28 cellular contexts compared by ENCODE assay signal in the genomic region with DNA sequence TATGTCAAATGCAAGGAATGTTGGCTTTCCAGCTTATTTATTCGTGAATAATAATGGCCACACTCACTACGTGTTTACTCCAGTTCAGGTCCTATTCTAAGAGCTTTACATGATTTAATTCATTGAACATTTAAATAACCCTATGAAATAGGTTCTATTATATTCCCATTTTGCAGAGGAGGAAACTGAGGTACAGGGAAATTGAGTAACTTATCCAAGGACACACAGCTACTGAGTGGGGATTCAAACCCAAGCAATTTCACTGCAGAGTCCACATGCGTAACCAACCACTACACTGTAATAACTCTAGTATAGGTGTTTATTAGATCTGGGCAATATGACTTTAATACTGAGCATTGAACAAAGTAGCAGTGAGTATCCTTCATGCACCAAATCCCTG. TPM values are rescaled to one million over a fixed set of nuclear protein-coding genes. Genes with fewer than 3 reads are reported as not detected.
"Had no signal": no experiment of that assay in that cellular context is flagged by ENCODE, and none has a peak within 500 bp of the region (broad histone marks: within the 10 kb centered on the region; RNA-seq: fewer than 3 reads in every experiment).

No MANE protein-coding gene starts in this region.

- H3K9me3 ChIP-seq: colonic mucosa, esophagus squamous epithelium, gastrocnemius medialis, gastroesophageal sphincter had no signal

- FAIRE-seq: colon, endometrium, endothelial cell of umbilical vein, frontal cortex had no signal

- H3K4me1 ChIP-seq: colonic mucosa, esophagus muscularis mucosa, esophagus squamous epithelium, foreskin keratinocyte, gastrocnemius medialis, gastroesophageal sphincter, heart left ventricle, heart right ventricle had no signal

- H3K27me3 ChIP-seq: colonic mucosa, dorsolateral prefrontal cortex, esophagus muscularis mucosa, esophagus squamous epithelium, foreskin keratinocyte, gastrocnemius medialis, gastroesophageal sphincter, heart left ventricle, heart right ventricle had no signal

- H3K36me3 ChIP-seq: colonic mucosa, esophagus squamous epithelium, gastrocnemius medialis, heart left ventricle, heart right ventricle had no signal

- ATAC-seq: effector memory CD8-positive, alpha-beta T cell; esophagus mucosa; foreskin keratinocyte; gastrocnemius medialis; gastroesophageal sphincter; heart left ventricle; heart right ventricle had no signal

- DNase-seq: colonic mucosa; cortex of kidney; dermis blood vessel endothelial cell; dorsolateral prefrontal cortex; effector CD4-positive, alpha-beta T cell; effector CD8-positive, alpha-beta T cell; effector memory CD4-positive, alpha-beta T cell; effector memory CD8-positive, alpha-beta T cell; endodermal cell; erythroblast; esophagus squamous epithelium; foreskin fibroblast; foreskin keratinocyte; foreskin melanocyte; gastrocnemius medialis; glutamatergic neuron; head of caudate nucleus; heart left ventricle; heart right ventricle had no signal

- H3K27ac ChIP-seq: colonic mucosa, coronary artery, dorsolateral prefrontal cortex, epithelial cell of prostate, esophagus muscularis mucosa, esophagus squamous epithelium, foreskin keratinocyte, gastrocnemius medialis, gastroesophageal sphincter, heart left ventricle, heart right ventricle had no signal

- H3K4me3 ChIP-seq: colonic mucosa, coronary artery, dorsolateral prefrontal cortex, esophagus muscularis mucosa, esophagus squamous epithelium, gastrocnemius medialis, gastroesophageal sphincter, heart left ventricle, heart right ventricle had no signal

RNA-seq across cellular contexts. Expression of gene SLC13A3, which starts 12.3 kb away (rescaled TPM):
- total RNA-seq: dermis blood vessel endothelial cell had no signal
